23 cellular contexts compared by ENCODE assay signal in the genomic region with DNA sequence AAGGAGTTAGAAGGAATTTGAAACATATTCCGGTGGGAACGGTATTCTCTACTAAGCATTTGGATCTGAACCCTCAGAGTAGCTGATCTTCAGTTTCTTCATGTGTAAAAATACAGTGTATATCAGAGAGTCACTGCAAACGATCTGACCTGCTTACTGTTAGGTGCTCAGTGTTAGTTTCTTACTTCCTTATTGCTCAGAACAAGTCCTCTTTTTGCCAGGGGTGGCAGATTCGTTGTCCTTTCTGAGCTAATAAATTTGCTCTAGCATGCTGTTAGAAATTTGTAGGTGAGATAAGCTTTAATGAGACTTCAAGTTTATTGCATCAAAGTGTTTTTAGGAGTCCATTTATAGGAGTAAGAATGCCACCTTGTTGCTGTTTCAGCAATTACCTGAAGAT.
"Had no signal": no experiment of that assay in that cellular context is flagged by ENCODE, and none has a peak within 500 bp of the region (broad histone marks: within the 10 kb centered on the region; RNA-seq: fewer than 3 reads in every experiment).

No MANE protein-coding gene starts in this region.

- DNase-seq: dermis blood vessel endothelial cell; effector memory CD4-positive, alpha-beta T cell; foreskin keratinocyte; glutamatergic neuron; heart right ventricle; hippocampal formation; left cardiac atrium; left ventricle myocardium superior; lower lobe of right lung; naive thymus-derived CD8-positive, alpha-beta T cell; nephron progenitor cell; right lobe of liver; stimulated activated CD4-positive, alpha-beta T cell treated with anti-CD3 and anti-CD28 coated beads, Interleukin-12 subunit alpha, Interleukin-12 subunit beta, amount 100 ng/mL, for 4 hours; stimulated activated CD4-positive, alpha-beta T cell treated with anti-CD3 and anti-CD28 coated beads, Interleukin-1b, Interleukin-23, amount 100 ng/mL, for 48 hours; stimulated activated CD4-positive, alpha-beta T cell treated with anti-CD3 and anti-CD28 coated beads, Interleukin-4, amount 100 ng/mL, for 1 hour; stimulated activated CD8-positive, alpha-beta memory T cell treated with anti-CD3 and anti-CD28 coated beads, Interleukin-4, amount 100 ng/mL, for 48 hours; stimulated activated naive CD4-positive, alpha-beta T cell; stimulated activated naive CD8-positive, alpha-beta T cell treated with anti-CD3 and anti-CD28 coated beads, Interleukin-15, amount 100 ng/mL, for 72 hours; thyroid gland had no signal

- ATAC-seq: foreskin keratinocyte; heart right ventricle; left cardiac atrium; left ventricle myocardium superior; lower lobe of right lung; naive thymus-derived CD8-positive, alpha-beta T cell; right lobe of liver; stimulated activated naive CD8-positive, alpha-beta T cell treated with anti-CD3 and anti-CD28 coated beads, Interleukin-15, amount 100 ng/mL, for 72 hours had no signal

- H3K27me3 ChIP-seq: esophagus muscularis mucosa, foreskin keratinocyte, heart right ventricle, right lobe of liver, thyroid gland had no signal

- H3K27ac ChIP-seq: coronary artery, esophagus muscularis mucosa, foreskin keratinocyte, heart right ventricle, lower lobe of right lung, parathyroid adenoma, right lobe of liver, thyroid gland had no signal

- H3K4me2 ChIP-seq: smooth muscle cell had no signal

- H3K4me3 ChIP-seq: coronary artery, esophagus muscularis mucosa, heart right ventricle, lower lobe of right lung, right lobe of liver, smooth muscle cell, thyroid gland had no signal

- H3K9me3 ChIP-seq: esophagus muscularis mucosa, heart right ventricle, lower lobe of right lung, right lobe of liver, thyroid gland had no signal

- H3K4me1 ChIP-seq: esophagus muscularis mucosa, foreskin keratinocyte, lower lobe of right lung, parathyroid adenoma, right lobe of liver, thyroid gland had no signal

- H2AFZ ChIP-seq: parathyroid adenoma had no signal
